ENCODE assay signal across 25 cellular contexts in the genomic region with DNA sequence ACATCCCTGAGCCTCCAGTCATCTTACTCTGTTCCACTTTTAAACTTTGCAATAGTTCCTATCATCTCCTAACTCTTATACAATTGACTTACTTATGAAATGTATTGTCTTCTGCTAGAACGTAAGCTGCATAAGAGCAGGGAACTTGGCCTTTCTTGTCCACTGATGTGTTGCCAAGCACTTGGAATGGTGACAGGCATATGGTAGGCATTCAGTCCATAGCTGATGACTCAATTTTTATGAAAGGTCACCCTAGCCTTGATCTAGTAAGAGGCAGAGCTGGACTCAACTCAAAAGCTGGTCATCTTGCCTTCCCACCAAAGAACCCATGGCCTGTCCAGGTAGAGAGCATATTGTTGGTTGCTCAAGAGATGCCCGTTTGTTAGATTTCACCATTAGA.
"Had no signal": no experiment of that assay in that cellular context is flagged by ENCODE, and none has a peak within 500 bp of the region (broad histone marks: within the 10 kb centered on the region; RNA-seq: fewer than 3 reads in every experiment).

No MANE protein-coding gene starts in this region.

- FAIRE-seq: colon, keratinocyte, pancreas had no signal

- DNase-seq: effector memory CD8-positive, alpha-beta T cell; immature natural killer cell; left ventricle myocardium inferior; mesenchymal stem cell; midbrain; occipital lobe; pancreas; right cardiac atrium; stimulated activated CD4-positive, alpha-beta T cell treated with anti-CD3 and anti-CD28 coated beads, Interleukin-2, amount 100 ng/mL, for 48 hours; stimulated activated naive CD8-positive, alpha-beta T cell treated with anti-CD3 and anti-CD28 coated beads, Interleukin-15, Interleukin-2, amounts not matched to agents 100 U/mL and 50 U/mL, for 24 hours; tibial artery; upper lobe of left lung; uterus had no signal

- H3K4me2 ChIP-seq: neural progenitor cell, smooth muscle cell had no signal

- H2AFZ ChIP-seq: neural progenitor cell had no signal

- H3K36me3 Mint-ChIP-seq: natural killer cell treated with Interleukin-12 subunit alpha and Interleukin-12 subunit beta and Interleukin-15 and Interleukin-18, amount 100 ng/mL, for 72 hours; neural progenitor cell; stimulated activated effector memory CD8-positive, alpha-beta T cell treated with anti-CD3 and anti-CD28 coated beads, Interleukin-12 subunit alpha, Interleukin-12 subunit beta, amount 100 ng/mL, for 72 hours had no signal

- H3K9ac ChIP-seq: neural progenitor cell had no signal

- H3K4me1 Mint-ChIP-seq: immature natural killer cell; neural progenitor cell; stimulated activated effector memory CD8-positive, alpha-beta T cell treated with anti-CD3 and anti-CD28 coated beads, Interleukin-12 subunit alpha, Interleukin-12 subunit beta, amount 100 ng/mL, for 72 hours had no signal

- H3K27ac ChIP-seq: epithelial cell of prostate, esophagus muscularis mucosa, gastroesophageal sphincter, left ventricle myocardium inferior, neural progenitor cell, pancreas, tibial artery, upper lobe of left lung, uterus had no signal

- H3K9me3 Mint-ChIP-seq: dendritic cell treated with granulocyte-macrophage colony-stimulating factor and Interleukin-4, amounts not matched to agents 40 ng/mL and 50 ng/mL, for 4 days; effector memory CD8-positive, alpha-beta T cell; immature natural killer cell; natural killer cell treated with Interleukin-12 subunit alpha and Interleukin-12 subunit beta and Interleukin-15 and Interleukin-18, amount 100 ng/mL, for 72 hours; neural progenitor cell; stimulated activated effector memory CD8-positive, alpha-beta T cell treated with anti-CD3 and anti-CD28 coated beads, Interleukin-12 subunit alpha, Interleukin-12 subunit beta, amount 100 ng/mL, for 72 hours had no signal

- H3K36me3 ChIP-seq: esophagus muscularis mucosa, gastroesophageal sphincter, left ventricle myocardium inferior, neural progenitor cell, pancreas, tibial artery, upper lobe of left lung, uterus had no signal

- H3K4me3 ChIP-seq: esophagus muscularis mucosa, gastroesophageal sphincter, left ventricle myocardium inferior, lung, neural progenitor cell, pancreas, smooth muscle cell, tibial artery, upper lobe of left lung, uterus had no signal

- H3K27me3 ChIP-seq: esophagus muscularis mucosa, gastroesophageal sphincter, neural progenitor cell, pancreas, tibial artery, upper lobe of left lung, uterus had no signal

- H3K9me3 ChIP-seq: esophagus muscularis mucosa, gastroesophageal sphincter, left ventricle myocardium inferior, pancreas, tibial artery, upper lobe of left lung, uterus had no signal

- H3K4me3 Mint-ChIP-seq: dendritic cell treated with granulocyte-macrophage colony-stimulating factor and Interleukin-4, amounts not matched to agents 40 ng/mL and 50 ng/mL, for 4 days; effector memory CD8-positive, alpha-beta T cell; immature natural killer cell; natural killer cell treated with Interleukin-12 subunit alpha and Interleukin-12 subunit beta and Interleukin-15 and Interleukin-18, amount 100 ng/mL, for 72 hours; neural progenitor cell; stimulated activated effector memory CD8-positive, alpha-beta T cell treated with anti-CD3 and anti-CD28 coated beads, Interleukin-12 subunit alpha, Interleukin-12 subunit beta, amount 100 ng/mL, for 72 hours had no signal

- ATAC-seq: effector memory CD8-positive, alpha-beta T cell; gastroesophageal sphincter; natural killer cell treated with Interleukin-12 subunit alpha and Interleukin-12 subunit beta and Interleukin-15 and Interleukin-18, amount 100 ng/mL, for 72 hours; pancreas; right cardiac atrium; stimulated activated effector memory CD8-positive, alpha-beta T cell treated with anti-CD3 and anti-CD28 coated beads, Interleukin-12 subunit alpha, Interleukin-12 subunit beta, amount 100 ng/mL, for 72 hours; stimulated activated naive CD8-positive, alpha-beta T cell treated with anti-CD3 and anti-CD28 coated beads, Interleukin-15, Interleukin-2, amounts not matched to agents 100 U/mL and 50 U/mL, for 24 hours had no signal

- H3K4me1 ChIP-seq: left ventricle myocardium inferior, neural progenitor cell, tibial artery, uterus had no signal

- H3K27ac Mint-ChIP-seq: dendritic cell treated with granulocyte-macrophage colony-stimulating factor and Interleukin-4, amounts not matched to agents 40 ng/mL and 50 ng/mL, for 4 days; effector memory CD8-positive, alpha-beta T cell; immature natural killer cell; natural killer cell treated with Interleukin-12 subunit alpha and Interleukin-12 subunit beta and Interleukin-15 and Interleukin-18, amount 100 ng/mL, for 72 hours; neural progenitor cell; progenitor cell of endocrine pancreas; stimulated activated effector memory CD8-positive, alpha-beta T cell treated with anti-CD3 and anti-CD28 coated beads, Interleukin-12 subunit alpha, Interleukin-12 subunit beta, amount 100 ng/mL, for 72 hours had no signal
